Comparison of ENCODE assay signal across 19 cellular contexts in genomic region chr6:79985128-79985527, GRCh38. TPM values are rescaled to one million over a fixed set of nuclear protein-coding genes. Genes with fewer than 3 reads are reported as not detected.
DNase-seq lines count a peak whose midpoint lies in the region; ATAC-seq and TF ChIP-seq lines count a peak whose summit lies in the region.
"Had no signal": no experiment of that assay in that cellular context is flagged by ENCODE, and none has a peak within 500 bp of the region (broad histone marks: within the 10 kb centered on the region; RNA-seq: fewer than 3 reads in every experiment).

No MANE protein-coding gene starts in this region.

- H3K4me1 ChIP-seq in CD4-positive, alpha-beta memory T cell (ENCODE audit: insufficient read depth, low read length): peaks cover 25% of the 10 kb centered on the region
- peaks cover 4 to 19% (median 5%) of the 10 kb centered on the region in 3 donors for H3K4me1 ChIP-seq in esophagus squamous epithelium
- H3K4me1 ChIP-seq: Peyer's patch had no signal

- peak overlapping the region in 4 of 7 donors; percentile 20 to 81 (median 54) for H3K27ac Mint-ChIP-seq in CD4-positive, alpha-beta memory T cell
- H3K27ac Mint-ChIP-seq: CD8-positive, alpha-beta T cell had no signal

- H3K36me3 Mint-ChIP-seq in CD4-positive, alpha-beta memory T cell: no peaks in the 10 kb centered on the region
- H3K36me3 Mint-ChIP-seq: CD8-positive, alpha-beta T cell had no signal

- H3K27me3 Mint-ChIP-seq in CD4-positive, alpha-beta memory T cell: no peaks in the 10 kb centered on the region

- TF ChIP-seq POLR2A in GM18505 (IDR thresholded peaks at IDR 0.05; ENCODE audit: borderline replicate concordance, extremely low read depth, insufficient read depth, insufficient read length) (no peak), esophagus squamous epithelium (IDR thresholded peaks at IDR 0.05) (no peak)

- H3K9me3 ChIP-seq in CD4-positive, alpha-beta memory T cell (ENCODE audit: control insufficient read depth in 1 of 2, low read length in 2 of 2): no peaks in the 10 kb centered on the region
- H3K9me3 ChIP-seq in esophagus squamous epithelium: no peaks in the 10 kb centered on the region
- H3K9me3 ChIP-seq: BLaER1, Peyer's patch had no signal

- H3K36me3 ChIP-seq in CD4-positive, alpha-beta memory T cell (ENCODE audit: insufficient read depth, low read length): no peaks in the 10 kb centered on the region
- no peaks in the 10 kb centered on the region for H3K36me3 ChIP-seq in esophagus squamous epithelium
- H3K36me3 ChIP-seq: BLaER1, Peyer's patch had no signal

- no peak overlapping the region for H3K4me3 ChIP-seq in CD4-positive, alpha-beta memory T cell (ENCODE audit: low read length in 2 of 2)
- no peak overlapping the region for H3K4me3 ChIP-seq in esophagus squamous epithelium
- H3K4me3 ChIP-seq: BLaER1, Peyer's patch had no signal

- ATAC-seq in GM18505 (IDR thresholded peaks at IDR 0.05; ENCODE audit: unreplicated experiment) (peak; percentile 45), HG03432 (IDR thresholded peaks at IDR 0.05; ENCODE audit: unreplicated experiment) (peak; percentile 54)
- ATAC-seq: CD8-positive, alpha-beta T cell; Right ventricle myocardium inferior had no signal

- intact Hi-C loops in CD4-positive, alpha-beta memory T cell (cut with micrococcal nuclease): no loop called here
- intact Hi-C loops in esophagus squamous epithelium (cut with DNase I): no loop called here

- TF ChIP-seq CTCF in esophagus squamous epithelium (IDR thresholded peaks at IDR 0.05): no peak

- POLR2A ChIA-PET in CD4-positive, alpha-beta memory T cell (lab: Charles Lee; ENCODE audit: partially characterized antibody): interaction anchor here (2.0 to 2.2 kb wide), 3 partner anchors 19 to 39 kb away, joined by 10 to 13 read pairs (median 10); partner anchors contain the start of genes ELOVL4 and TTK

- CTCF ChIA-PET in CD4-positive, alpha-beta memory T cell (lab: Charles Lee; ENCODE audit: partially characterized antibody): interaction anchor here (0.7 to 5.1 kb wide), 4 partner anchors 20 to 42 kb away, joined by 4 to 38 read pairs (median 4); no protein-coding TSS in a partner anchor

- no peak overlapping the region for H3K27ac ChIP-seq in CD4-positive, alpha-beta memory T cell (ENCODE audit: low read depth, low read length)
- peak overlapping the region in 3 of 4 donors; percentile 69 to 80 (median 76) for H3K27ac ChIP-seq in esophagus squamous epithelium
- H3K27ac ChIP-seq: BLaER1, Peyer's patch had no signal

- H3K4me3 Mint-ChIP-seq in CD4-positive, alpha-beta memory T cell: no peak overlapping the region
- H3K4me3 Mint-ChIP-seq: CD8-positive, alpha-beta T cell had no signal

- no peak for DNase-seq in CD4-positive, alpha-beta memory T cell
- DNase-seq in esophagus squamous epithelium (lab: John Stamatoyannopoulos, UW): no peak
- DNase-seq in amygdala (lab: John Stamatoyannopoulos, UW): no peak
- DNase-seq in pons (ENCODE audit: low spot score): no peak
- no peak for DNase-seq in NCI-H1436 (lab: John Stamatoyannopoulos, UW)
- DNase-seq: Calu3; CD8-positive, alpha-beta T cell; KG1; NCI-H1048; NCI-H1436 treated with DMSO at 0.1 percent for 48 hours; NCI-H2029; NCI-H2171 treated with DMSO at 0.1 percent for 48 hours; NCI-H446; Peyer's patch had no signal

- peaks cover 4 to 30% (median 14%) of the 10 kb centered on the region in 4 donors for H3K4me1 Mint-ChIP-seq in CD4-positive, alpha-beta memory T cell

- no peaks in the 10 kb centered on the region for H3K9me3 Mint-ChIP-seq in CD4-positive, alpha-beta memory T cell
- H3K9me3 Mint-ChIP-seq: CD8-positive, alpha-beta T cell had no signal

- no peaks in the 10 kb centered on the region for H3K27me3 ChIP-seq in CD4-positive, alpha-beta memory T cell (ENCODE audit: insufficient read depth, low read length)
- no peaks in the 10 kb centered on the region for H3K27me3 ChIP-seq in esophagus squamous epithelium
- H3K27me3 ChIP-seq: BLaER1, Peyer's patch had no signal

RNA-seq across cellular contexts. Expression of gene TTK, which starts 19.3 kb away (rescaled TPM):
- total RNA-seq in CD4-positive, alpha-beta memory T cell: under 1 TPM; 0.61 to 0.87 TPM
- under 1 TPM in 1 of 2 donors, not detected in 1; 0.24 TPM for polyA plus RNA-seq in CD4-positive, alpha-beta memory T cell
- 10 to 100 TPM in 2 of 4 donors, 1 to 10 TPM in 2; 2.7 to 18.3 (median 9.8) TPM for total RNA-seq in esophagus squamous epithelium

RNA-seq across cellular contexts. Expression of gene ELOVL4, which starts 37.8 kb away (rescaled TPM):
- 1 to 10 TPM; 2.7 to 3.0 TPM for total RNA-seq in CD4-positive, alpha-beta memory T cell
- 1 to 10 TPM; 5.5 to 7.4 TPM for polyA plus RNA-seq in CD4-positive, alpha-beta memory T cell
- 10 to 100 TPM in 2 of 4 donors, 1 to 10 TPM in 2; 6.7 to 18.7 (median 12.1) TPM for total RNA-seq in esophagus squamous epithelium
- total RNA-seq: HT-29 had no signal
